In genomic region chr19:33500586-33500985, GRCh38 we compare ENCODE assay signal across 15 cellular contexts.
"Had no signal": no experiment of that assay in that cellular context is flagged by ENCODE, and none has a peak within 500 bp of the region (broad histone marks: within the 10 kb centered on the region; RNA-seq: fewer than 3 reads in every experiment).

No MANE protein-coding gene starts in this region.

- H3K4me3 ChIP-seq: mucosa of descending colon, prostate gland, right atrium auricular region, thoracic aorta, tibial nerve, upper lobe of left lung had no signal

- DNase-seq: cortex of kidney; mesenchymal stem cell; naive B cell; small intestine; stimulated activated CD4-positive, alpha-beta T cell treated with anti-CD3 and anti-CD28 coated beads, Interleukin-12 subunit alpha, Interleukin-12 subunit beta, amount 100 ng/mL, for 4 hours; stimulated activated CD4-positive, alpha-beta T cell treated with anti-CD3 and anti-CD28 coated beads, Interleukin-1b, Interleukin-23, amount 100 ng/mL, for 48 hours; stimulated activated CD4-positive, alpha-beta T cell treated with anti-CD3 and anti-CD28 coated beads, Interleukin-4, amount 100 ng/mL, for 24 hours; stimulated activated naive CD4-positive, alpha-beta T cell treated with Interleukin-2 at 50 U/mL for 16 hours; upper lobe of left lung had no signal

- H3K9me3 ChIP-seq: mucosa of descending colon, prostate gland, right atrium auricular region, thoracic aorta, tibial nerve, upper lobe of left lung had no signal

- ATAC-seq: mucosa of descending colon; stimulated activated effector memory CD8-positive, alpha-beta T cell treated with anti-CD3 and anti-CD28 coated beads, Interleukin-12 subunit alpha, Interleukin-12 subunit beta, amount 100 ng/mL, for 72 hours had no signal

- H3K27me3 ChIP-seq: right atrium auricular region, tibial nerve, upper lobe of left lung had no signal

- H3K4me1 ChIP-seq: prostate gland, right atrium auricular region, tibial nerve, upper lobe of left lung had no signal

- H3K27ac ChIP-seq: prostate gland, right atrium auricular region, thoracic aorta, tibial nerve, upper lobe of left lung had no signal
